19 cellular contexts compared by ENCODE assay signal in genomic region chr7:27905951-27906350, GRCh38.
DNase-seq lines count a peak whose midpoint lies in the region.
"Had no signal": no experiment of that assay in that cellular context is flagged by ENCODE, and none has a peak within 500 bp of the region (broad histone marks: within the 10 kb centered on the region; RNA-seq: fewer than 3 reads in every experiment).

No MANE protein-coding gene starts in this region.

- H3K79me1 ChIP-seq in neuronal stem cell (ENCODE audit: low read depth, low read length), result no peaks in the 10 kb centered on the region

- H3K9ac ChIP-seq in neuronal stem cell (ENCODE audit: low read depth, low read length, poor library complexity) (no peak overlapping the region), Karpas-422 (ENCODE audit: low read length) (no peak overlapping the region)
- H3K9ac ChIP-seq: BLaER1 had no signal

- no peak overlapping the region for H3K14ac ChIP-seq in neuronal stem cell (ENCODE audit: low read length)

- H4K8ac ChIP-seq in neuronal stem cell (ENCODE audit: low read depth, low read length), result no peak overlapping the region

- H2AFZ ChIP-seq in neuronal stem cell (ENCODE audit: low read length) (peak overlapping the region; percentile 50), Karpas-422 (ENCODE audit: low read length) (no peak overlapping the region)
- H2AFZ ChIP-seq: PC-9 had no signal

- H3K4ac ChIP-seq in neuronal stem cell (ENCODE audit: low read length), result no peak overlapping the region

- no peak overlapping the region for H4K91ac ChIP-seq in neuronal stem cell (ENCODE audit: low read depth, low read length, poor library complexity)

- H3K23ac ChIP-seq in neuronal stem cell (ENCODE audit: low read depth, low read length, poor library complexity), result no peak overlapping the region

- H2AK5ac ChIP-seq in neuronal stem cell (ENCODE audit: low read depth, low read length), result no peak overlapping the region

- H3K4me1 ChIP-seq in neuronal stem cell (ENCODE audit: control insufficient read depth in 2 of 2, insufficient read depth in 1 of 2, low read depth in 1 of 2, low read length in 2 of 2), result peaks cover 8 to 10% of the 10 kb centered on the region in 2 donors
- H3K4me1 ChIP-seq in Karpas-422 (ENCODE audit: low read length), result peaks cover 5% of the 10 kb centered on the region
- H3K4me1 ChIP-seq: SJCRH30 had no signal

- H3K9me3 ChIP-seq in neuronal stem cell (replicated peaks in 1 of 2; ENCODE audit: control insufficient read depth in 2 of 2, insufficient read depth in 1 of 2, low read depth in 1 of 2, low read length in 2 of 2) (no peaks in the 10 kb centered on the region), Karpas-422 (ENCODE audit: low read length) (no peaks in the 10 kb centered on the region)
- H3K9me3 ChIP-seq: BLaER1, SJCRH30 had no signal

- peak overlapping the region; percentile 69 for H3K18ac ChIP-seq in neuronal stem cell (ENCODE audit: low read length)

- no CpG with 5 or more reads among the region's 4 CpGs for WGBS in neuronal stem cell (ENCODE audit: extremely low coverage in 2 of 2, insufficient read length in 2 of 2, insufficient replicate concordance in 1 of 2), 2 donors

- no peaks in the 10 kb centered on the region for H3K79me2 ChIP-seq in Karpas-422 (ENCODE audit: low read length)

- no peak overlapping the region for H2BK5ac ChIP-seq in neuronal stem cell (ENCODE audit: low read length)

- H2BK12ac ChIP-seq in neuronal stem cell (ENCODE audit: low read length), result peak overlapping the region; percentile 85

- H2BK15ac ChIP-seq in neuronal stem cell (ENCODE audit: low read length), result peak overlapping the region; percentile 74

- H3K4me3 ChIP-seq in neuronal stem cell (ENCODE audit: low read length in 2 of 2) (no peak overlapping the region), Karpas-422 (ENCODE audit: low read length) (no peak overlapping the region)
- H3K4me3 ChIP-seq: BLaER1, PC-9, SJCRH30 had no signal

- DNase-seq in DMS79 treated with DMSO at 0.1 percent for 48 hours (lab: John Stamatoyannopoulos, UW), result peak; percentile 36
- DNase-seq in DMS79 (lab: John Stamatoyannopoulos, UW), result no peak
- peak; percentile 14 to 25 for DNase-seq in SHP77 (lab: John Stamatoyannopoulos, UW)
- DNase-seq in fibroblast of gingiva (ENCODE audit: low read depth), result peak; percentile 36
- DNase-seq in neuronal stem cell (ENCODE audit: low spot score), result no peak
- DNase-seq in stimulated activated naive CD4-positive, alpha-beta T cell treated with Interleukin-2 at 50 U/mL for 16 hours (lab: John Stamatoyannopoulos, UW), result no peak
- no peak for DNase-seq in HuH-7 (ENCODE audit: low spot score)
- DNase-seq in Karpas-422, result no peak
- DNase-seq: ACHN; CD4-positive, alpha-beta T cell; NCI-H1048; NCI-H1436; NCI-H187 treated with DMSO at 0.1 percent for 48 hours; NCI-H2107; NCI-H69; PC-9; SJCRH30 had no signal

- H3K27me3 ChIP-seq in neuronal stem cell (ENCODE audit: control insufficient read depth in 3 of 3, insufficient read depth in 3 of 3, low read depth in 1 of 3, low read length in 3 of 3), result no peaks in the 10 kb centered on the region
- no peaks in the 10 kb centered on the region for H3K27me3 ChIP-seq in Karpas-422 (ENCODE audit: low read length)
- H3K27me3 ChIP-seq: BLaER1, SJCRH30 had no signal

- no peaks in the 10 kb centered on the region for H4K20me1 ChIP-seq in Karpas-422 (ENCODE audit: insufficient read depth, low read depth, low read length)
- H4K20me1 ChIP-seq: BLaER1 had no signal

- H2BK120ac ChIP-seq in neuronal stem cell (ENCODE audit: low read depth, low read length), result no peak overlapping the region

- H3K4me2 ChIP-seq in neuronal stem cell (ENCODE audit: insufficient read depth, low read length, poor library complexity, severe bottlenecking) (no peak overlapping the region), Karpas-422 (ENCODE audit: low read depth, low read length, poor library complexity, severe bottlenecking) (no peak overlapping the region)
- H3K4me2 ChIP-seq: PC-9 had no signal

- H3K9me2 ChIP-seq in Karpas-422 (replicated peaks; ENCODE audit: insufficient read depth, low read length), result no peaks in the 10 kb centered on the region

- no peaks in the 10 kb centered on the region for H3K36me3 ChIP-seq in neuronal stem cell (replicated peaks in 1 of 2; ENCODE audit: control insufficient read depth in 2 of 2, insufficient read depth in 2 of 2, low read length in 2 of 2)
- no peaks in the 10 kb centered on the region for H3K36me3 ChIP-seq in Karpas-422 (ENCODE audit: insufficient read depth, low read length)
- H3K36me3 ChIP-seq: BLaER1, SJCRH30 had no signal

- H3K27ac ChIP-seq in neuronal stem cell (replicated peaks; ENCODE audit: low read length) (no peak overlapping the region), Karpas-422 (ENCODE audit: low read length) (no peak overlapping the region)
- H3K27ac ChIP-seq: 22Rv1, BLaER1, PC-9, SJCRH30 had no signal

Comparison
In these comparisons a context has a peak if more than half of its experiments do, and no peak if none do; other contexts are left out.
1. DNase-seq: peak in DMS79 treated with DMSO at 0.1 percent for 48 hours (single experiment), SHP77 (2 of 2) and fibroblast of gingiva (single experiment); none in DMS79 (single experiment), neuronal stem cell (single experiment), stimulated activated naive CD4-positive, alpha-beta T cell treated with Interleukin-2 at 50 U/mL for 16 hours (single experiment), HuH-7 (single experiment) and Karpas-422 (single experiment).